Comparison of ENCODE assay signal across 8 cellular contexts in the genomic region with DNA sequence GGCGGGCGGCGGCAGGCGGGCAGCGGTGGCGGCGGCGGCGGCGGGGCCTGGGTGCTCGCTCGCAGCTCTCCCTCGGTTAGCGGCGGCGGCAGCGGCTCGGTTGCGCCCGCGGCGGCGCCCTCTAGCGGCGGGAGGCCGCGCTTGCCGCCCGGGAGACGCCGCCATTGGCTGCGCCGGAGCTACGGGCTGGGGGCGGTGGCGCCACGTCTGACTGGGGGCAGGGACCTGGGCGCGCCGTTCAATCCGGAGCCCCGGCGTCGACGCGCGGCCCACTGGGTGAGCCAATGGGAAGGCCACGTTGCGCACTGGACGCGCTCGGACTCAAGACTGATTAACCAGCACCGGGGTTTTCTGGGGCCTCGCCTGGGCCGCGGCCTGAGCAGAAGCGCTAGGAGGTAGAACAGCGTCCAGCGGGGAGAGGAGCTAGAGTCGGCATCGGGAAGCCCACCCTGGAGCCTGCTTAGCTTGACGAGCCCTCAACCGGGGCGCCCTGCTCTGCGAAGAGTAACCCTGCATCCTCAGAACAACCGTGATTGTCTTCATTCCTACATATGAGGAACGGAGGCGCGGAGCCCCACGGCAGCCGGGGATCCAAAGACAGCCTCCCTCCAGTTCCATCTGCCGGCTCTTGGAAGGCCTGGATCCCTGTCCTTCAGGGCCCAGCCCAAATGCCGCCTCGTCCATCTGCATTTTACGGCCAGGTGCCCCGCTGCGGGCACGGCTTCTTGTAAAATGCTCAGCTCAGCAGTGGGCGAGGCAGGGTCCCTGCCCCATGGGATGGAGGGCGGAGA. TPM values are rescaled to one million over a fixed set of nuclear protein-coding genes. Genes with fewer than 3 reads are reported as not detected.
DNase-seq lines count a peak whose midpoint lies in the region; ATAC-seq, FAIRE-seq and TF ChIP-seq lines count a peak whose summit lies in the region.

A gene with protein sequence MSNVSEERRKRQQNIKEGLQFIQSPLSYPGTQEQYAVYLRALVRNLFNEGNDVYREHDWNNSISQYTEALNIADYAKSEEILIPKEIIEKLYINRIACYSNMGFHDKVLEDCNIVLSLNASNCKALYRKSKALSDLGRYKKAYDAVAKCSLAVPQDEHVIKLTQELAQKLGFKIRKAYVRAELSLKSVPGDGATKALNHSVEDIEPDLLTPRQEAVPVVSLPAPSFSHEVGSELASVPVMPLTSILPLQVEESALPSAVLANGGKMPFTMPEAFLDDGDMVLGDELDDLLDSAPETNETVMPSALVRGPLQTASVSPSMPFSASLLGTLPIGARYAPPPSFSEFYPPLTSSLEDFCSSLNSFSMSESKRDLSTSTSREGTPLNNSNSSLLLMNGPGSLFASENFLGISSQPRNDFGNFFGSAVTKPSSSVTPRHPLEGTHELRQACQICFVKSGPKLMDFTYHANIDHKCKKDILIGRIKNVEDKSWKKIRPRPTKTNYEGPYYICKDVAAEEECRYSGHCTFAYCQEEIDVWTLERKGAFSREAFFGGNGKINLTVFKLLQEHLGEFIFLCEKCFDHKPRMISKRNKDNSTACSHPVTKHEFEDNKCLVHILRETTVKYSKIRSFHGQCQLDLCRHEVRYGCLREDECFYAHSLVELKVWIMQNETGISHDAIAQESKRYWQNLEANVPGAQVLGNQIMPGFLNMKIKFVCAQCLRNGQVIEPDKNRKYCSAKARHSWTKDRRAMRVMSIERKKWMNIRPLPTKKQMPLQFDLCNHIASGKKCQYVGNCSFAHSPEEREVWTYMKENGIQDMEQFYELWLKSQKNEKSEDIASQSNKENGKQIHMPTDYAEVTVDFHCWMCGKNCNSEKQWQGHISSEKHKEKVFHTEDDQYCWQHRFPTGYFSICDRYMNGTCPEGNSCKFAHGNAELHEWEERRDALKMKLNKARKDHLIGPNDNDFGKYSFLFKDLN (minus strand): TSS at position 93 of the 791 bp plus-strand sequence. CDS start 14,904 bp downstream, outside the sequence.

- H3K9me3 ChIP-seq in BLaER1 (no peaks in the 10 kb centered on the region), colonic mucosa (no peaks in the 10 kb centered on the region)

- ATAC-seq in HG03457 (IDR thresholded peaks at IDR 0.05; ENCODE audit: unreplicated experiment) (peak; percentile 88), left colon (peak; percentile 90)

- FAIRE-seq in GM19239 (lab: Jason Lieb, UNC): peak; percentile 91

- peaks cover 74% of the 10 kb centered on the region for H3K4me1 ChIP-seq in BLaER1
- peaks cover 17% of the 10 kb centered on the region for H3K4me1 ChIP-seq in colonic mucosa

- peak within 1 kb of the TSS; percentile 93 for H3K4me3 ChIP-seq in BLaER1
- peak within 1 kb of the TSS; percentile 70 for H3K4me3 ChIP-seq in colonic mucosa

- intact Hi-C loops in colonic mucosa (cut with DNase I) (loop anchor here (10.0 kb wide), 1 partner anchor 53 kb away; a partner anchor contains a TSS), left colon (cut with DNase I, micrococcal nuclease) (no loop called here)

- peak; percentile 77 for TF ChIP-seq CTCF in colonic mucosa (IDR thresholded peaks at IDR 0.05)

- peak within 1 kb of the TSS; percentile 96 for H3K4me2 ChIP-seq in BLaER1

- H3K9ac ChIP-seq in BLaER1: peak within 1 kb of the TSS; percentile 96
- H3K9ac ChIP-seq in colonic mucosa (ENCODE audit: low read depth in 2 of 2, low read length in 2 of 2): peak within 1 kb of the TSS; percentile 99

- peaks cover 40% of the 10 kb centered on the region for H4K20me1 ChIP-seq in BLaER1

- H3K36me3 ChIP-seq in BLaER1 (peaks cover 27% of the 10 kb centered on the region), colonic mucosa (no peaks in the 10 kb centered on the region)

- H3K27me3 ChIP-seq in BLaER1: no peaks in the 10 kb centered on the region
- no peaks in the 10 kb centered on the region for H3K27me3 ChIP-seq in colonic mucosa

- DNase-seq in GM19239 (ENCODE audit: insufficient read length, low spot score) (peak; percentile 92), NCI-H524 treated with DMSO at 0.1 percent for 48 hours (lab: John Stamatoyannopoulos, UW) (peak; percentile 79), colonic mucosa (peak; percentile 97), left colon (peak; percentile 97 to 98)
- peak; percentile 95 for DNase-seq in activated CD4-positive, alpha-beta T cell treated with anti-CD3 and anti-CD28 coated beads for 48 hours
- peak; percentile 94 for DNase-seq in stimulated activated CD4-positive, alpha-beta T cell treated with anti-CD3 and anti-CD28 coated beads, Interleukin-1b, Interleukin-23, amount 100 ng/mL, for 48 hours

- H3K27ac ChIP-seq in BLaER1: peak within 1 kb of the TSS; percentile 96
- peak within 1 kb of the TSS; percentile 97 for H3K27ac ChIP-seq in colonic mucosa

RNA-seq across cellular contexts. Expression of the gene that starts here (rescaled TPM):
- total RNA-seq in colonic mucosa: 10 to 100 TPM; 40.2 to 47.1 TPM
- total RNA-seq in left colon: 10 to 100 TPM; 34.4 to 43.7 TPM

Comparison
In these comparisons a context has a peak if more than half of its experiments do, and no peak if none do; other contexts are left out.
1. Peak in every context shown above with its lines: DNase-seq, ATAC-seq, H3K4me3 ChIP-seq and H3K27ac ChIP-seq.